ENCODE assay signal across 29 cellular contexts in the genomic region with DNA sequence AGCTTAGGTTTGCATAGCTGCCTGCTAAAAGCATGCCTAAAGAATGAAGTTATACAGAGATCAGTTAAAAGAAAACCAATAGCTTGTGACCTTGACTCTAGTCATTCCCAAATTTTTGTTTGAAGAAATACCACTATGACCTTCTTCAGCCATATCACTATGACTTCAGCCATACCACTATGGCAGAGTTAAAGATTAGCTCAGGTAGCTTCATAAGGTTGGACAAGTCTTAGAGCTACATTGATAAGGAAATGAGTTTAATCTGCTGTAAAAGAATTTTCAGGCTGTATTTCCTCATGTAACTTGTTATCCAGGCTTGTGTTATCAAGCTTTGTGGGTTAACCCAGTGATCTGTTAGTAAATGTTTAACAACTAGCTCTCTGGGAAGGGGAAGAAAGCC. TPM values are rescaled to one million over a fixed set of nuclear protein-coding genes. Genes with fewer than 3 reads are reported as not detected.
DNase-seq lines count a peak whose midpoint lies in the region; ATAC-seq and TF ChIP-seq lines count a peak whose summit lies in the region.
"Had no signal": no experiment of that assay in that cellular context is flagged by ENCODE, and none has a peak within 500 bp of the region (broad histone marks: within the 10 kb centered on the region; RNA-seq: fewer than 3 reads in every experiment).

No MANE protein-coding gene starts in this region.

- intact Hi-C loops in Calu3 (cut with micrococcal nuclease; ENCODE audit: unreplicated experiment) (loop anchor here (1.0 to 10.0 kb wide), 3 partner anchors 48 to 428 kb away; a partner anchor contains a TSS), left colon (cut with DNase I, micrococcal nuclease) (no loop called here)

- DNase-seq in Calu3 (peak; percentile 15), adipocyte (ENCODE audit: low read depth) (no peak), left colon (no peak), progenitor cell of endocrine pancreas (ENCODE audit: low spot score, unreplicated experiment) (no peak), NCI-H510A treated with DMSO at 0.1 percent for 48 hours (lab: John Stamatoyannopoulos, UW) (no peak), coronary artery (ENCODE audit: low spot score) (no peak), smooth muscle cell (lab: John Stamatoyannopoulos, UW; ENCODE audit: unreplicated experiment) (no peak)
- DNase-seq: activated CD4-positive, alpha-beta T cell treated with anti-CD3 and anti-CD28 coated beads for 4 hours; activated gamma-delta T cell treated with Interleukin-2 at 50 U/mL for 16 hours; activated T-cell treated with anti-CD3 and anti-CD28 coated beads, Interleukin-2, amount 50 U/mL, for 24 hours; effector CD4-positive, alpha-beta T cell; naive thymus-derived CD4-positive, alpha-beta T cell; NCI-H1092 treated with DMSO at 0.1 percent for 48 hours; NCI-H187 treated with DMSO at 0.1 percent for 48 hours; NCI-H526; nucleus accumbens; SHP77 treated with DMSO at 0.1 percent for 48 hours; T-helper 9 cell; upper lobe of right lung had no signal

- TF ChIP-seq CTCF in Calu3 (IDR thresholded peaks at IDR 0.05; ENCODE audit: unreplicated experiment) (no peak), progenitor cell of endocrine pancreas (IDR thresholded peaks at IDR 0.05; ENCODE audit: unreplicated experiment) (no peak), coronary artery (IDR thresholded peaks at IDR 0.05) (no peak), smooth muscle cell (IDR thresholded peaks at IDR 0.05; ENCODE audit: borderline replicate concordance, insufficient read depth, poor library complexity, severe bottlenecking) (no peak)

- H3K4me2 ChIP-seq in smooth muscle cell, result no peak overlapping the region
- H3K4me2 ChIP-seq: GM23338 had no signal

- no peaks in the 10 kb centered on the region for H4K20me1 ChIP-seq in smooth muscle cell (ENCODE audit: low read depth)

- peaks cover 26% of the 10 kb centered on the region for H3K4me1 Mint-ChIP-seq in Calu3 (ENCODE audit: low read depth, unreplicated experiment)
- peaks cover 41% of the 10 kb centered on the region for H3K4me1 Mint-ChIP-seq in progenitor cell of endocrine pancreas (ENCODE audit: low read depth)
- H3K4me1 Mint-ChIP-seq: memory B cell; naive thymus-derived CD4-positive, alpha-beta T cell had no signal

- no peaks in the 10 kb centered on the region for H3K36me3 Mint-ChIP-seq in Calu3 (ENCODE audit: insufficient read depth, unreplicated experiment)
- no peaks in the 10 kb centered on the region for H3K36me3 Mint-ChIP-seq in progenitor cell of endocrine pancreas (ENCODE audit: insufficient read depth)
- H3K36me3 Mint-ChIP-seq: memory B cell; naive thymus-derived CD4-positive, alpha-beta T cell had no signal

- H3K9ac ChIP-seq in adipocyte (ENCODE audit: low read length), result peak overlapping the region; percentile 49
- no peak overlapping the region for H3K9ac ChIP-seq in smooth muscle cell (ENCODE audit: low read depth)

- no peaks in the 10 kb centered on the region for H3K36me3 ChIP-seq in adipocyte (ENCODE audit: control insufficient read depth, insufficient read depth, low read length, severe bottlenecking)
- H3K36me3 ChIP-seq in smooth muscle cell (ENCODE audit: low read depth), result no peaks in the 10 kb centered on the region
- H3K36me3 ChIP-seq: upper lobe of right lung had no signal

- no peaks in the 10 kb centered on the region for H3K9me3 Mint-ChIP-seq in Calu3 (ENCODE audit: low read depth, unreplicated experiment)
- H3K9me3 Mint-ChIP-seq in progenitor cell of endocrine pancreas (ENCODE audit: low read depth), result peaks cover 7% of the 10 kb centered on the region
- H3K9me3 Mint-ChIP-seq: activated T-cell treated with anti-CD3 and anti-CD28 coated beads, Interleukin-2, amount 50 U/mL, for 24 hours; GM23338; memory B cell had no signal

- H3K4me3 ChIP-seq in adipocyte (ENCODE audit: low read length) (no peak overlapping the region), coronary artery (no peak overlapping the region), smooth muscle cell (no peak overlapping the region)
- H3K4me3 ChIP-seq: GM23338, upper lobe of right lung had no signal

- no peak overlapping the region for H2AFZ ChIP-seq in smooth muscle cell (ENCODE audit: low read depth)

- H3K4me3 Mint-ChIP-seq in Calu3 (ENCODE audit: low read depth, unreplicated experiment) (peak overlapping the region; percentile 45), progenitor cell of endocrine pancreas (ENCODE audit: low read depth) (no peak overlapping the region)
- H3K4me3 Mint-ChIP-seq: activated T-cell treated with anti-CD3 and anti-CD28 coated beads, Interleukin-2, amount 50 U/mL, for 24 hours; GM23338; memory B cell; naive thymus-derived CD4-positive, alpha-beta T cell had no signal

- H3K27ac ChIP-seq in coronary artery (no peak overlapping the region), smooth muscle cell (ENCODE audit: low read depth) (no peak overlapping the region)
- H3K27ac ChIP-seq: C4-2B, upper lobe of right lung, VCaP had no signal

- peak overlapping the region; percentile 43 for H3K27ac Mint-ChIP-seq in Calu3 (ENCODE audit: unreplicated experiment)
- H3K27ac Mint-ChIP-seq in progenitor cell of endocrine pancreas, result peak overlapping the region; percentile 86
- H3K27ac Mint-ChIP-seq: activated T-cell treated with anti-CD3 and anti-CD28 coated beads, Interleukin-2, amount 50 U/mL, for 24 hours; memory B cell; naive thymus-derived CD4-positive, alpha-beta T cell had no signal

- CTCF ChIA-PET in Calu3 (lab: Charles Lee), result interaction anchor here (1.0 to 1.2 kb wide), 3 partner anchors 11 to 341 kb away, joined by 4 to 15 read pairs (median 4); no protein-coding TSS in a partner anchor

- H3F3A ChIP-seq in smooth muscle cell (ENCODE audit: low read depth), result no peaks in the 10 kb centered on the region

- H3K9me3 ChIP-seq in adipocyte (ENCODE audit: control insufficient read depth, low read length) (no peaks in the 10 kb centered on the region), smooth muscle cell (replicated peaks; ENCODE audit: low read depth) (no peaks in the 10 kb centered on the region)
- H3K9me3 ChIP-seq: upper lobe of right lung had no signal

- H3K27me3 ChIP-seq in adipocyte (replicated peaks; ENCODE audit: control insufficient read depth, insufficient read depth, low read length), result no peaks in the 10 kb centered on the region
- no peaks in the 10 kb centered on the region for H3K27me3 ChIP-seq in smooth muscle cell (ENCODE audit: low read depth)
- H3K27me3 ChIP-seq: upper lobe of right lung had no signal

- no peaks in the 10 kb centered on the region for H3K79me2 ChIP-seq in smooth muscle cell (ENCODE audit: low read depth)

- H3K4me1 ChIP-seq in adipocyte (ENCODE audit: control insufficient read depth, insufficient read depth, low read length) (peaks cover 37% of the 10 kb centered on the region), smooth muscle cell (ENCODE audit: low read depth) (no peaks in the 10 kb centered on the region)

- ATAC-seq in left colon (peak; percentile 91), GM19467 (IDR thresholded peaks at IDR 0.05; ENCODE audit: unreplicated experiment) (no peak)
- ATAC-seq: GM23338; naive thymus-derived CD4-positive, alpha-beta T cell; upper lobe of right lung had no signal

- no TSS peak for BruUV-seq in Calu3 (replicated peaks; lab: Mats Ljungman, UMichigan)

- H3K27me3 Mint-ChIP-seq in Calu3 (ENCODE audit: unreplicated experiment) (no peaks in the 10 kb centered on the region), progenitor cell of endocrine pancreas (no peaks in the 10 kb centered on the region)
- H3K27me3 Mint-ChIP-seq: activated T-cell treated with anti-CD3 and anti-CD28 coated beads, Interleukin-2, amount 50 U/mL, for 24 hours; memory B cell; naive thymus-derived CD4-positive, alpha-beta T cell had no signal

RNA-seq across cellular contexts. Expression of a gene that starts 30.7 kb away (rescaled TPM):
- total RNA-seq in Calu3 (2022) (0.24 TPM in 1 of 2 replicates, not detected in the other), left colon (1 to 10 TPM in 1 of 2 donors, under 1 TPM in 1; 0.92 to 1.0 TPM), progenitor cell of endocrine pancreas (0.74 and 0.95 TPM in 2 replicates), smooth muscle cell (not detected in 2 replicates)
- polyA plus RNA-seq in smooth muscle cell, result not detected in 2 replicates
- total RNA-seq: activated CD8-positive, alpha-beta memory T cell treated with anti-CD3 and anti-CD28 coated beads for 36 hours; chondrocyte; epithelial cell of proximal tubule; GM23338; naive thymus-derived CD4-positive, alpha-beta T cell; pulmonary artery endothelial cell; skeletal muscle tissue had no signal
- polyA plus RNA-seq: GM23338; naive thymus-derived CD4-positive, alpha-beta T cell had no signal
